1 cellular context compared by ENCODE assay signal in genomic region chr3:131341761-131342160, GRCh38.
TF ChIP-seq lines count a peak whose summit lies in the region.

No MANE protein-coding gene starts in this region.

TF ChIP-seq in GM23338, 12 proteins besides CTCF, POLR2A, EP300 and RAD21 (continued from another document):
- TF ChIP-seq POLR2AphosphoS5 (IDR thresholded peaks at IDR 0.05; ENCODE audit: low read depth) (no peak), JUNB (IDR thresholded peaks at IDR 0.05; ENCODE audit: unreplicated experiment) (no peak), CREB1 (CRISPR knock-in tag; IDR thresholded peaks at IDR 0.05; ENCODE audit: low read depth) (no peak), ZNF331 (CRISPR knock-in tag; IDR thresholded peaks at IDR 0.05; ENCODE audit: low read depth) (no peak), EZH2 (IDR thresholded peaks at IDR 0.05; ENCODE audit: low read depth, unreplicated experiment) (no peak), STAT1 (IDR thresholded peaks at IDR 0.05; ENCODE audit: unreplicated experiment) (no peak), ZNF462 (CRISPR knock-in tag; IDR thresholded peaks at IDR 0.05) (no peak), NANOG (IDR thresholded peaks at IDR 0.05; ENCODE audit: borderline replicate concordance) (no peak), ETS1 (IDR thresholded peaks at IDR 0.05) (no peak), EZH2phosphoT487 (IDR thresholded peaks at IDR 0.05; ENCODE audit: unreplicated experiment) (no peak)
